Comparison of ENCODE assay signal across 9 cellular contexts in genomic region chr6:125792172-125792571, GRCh38. TPM values are rescaled to one million over a fixed set of nuclear protein-coding genes. Genes with fewer than 3 reads are reported as not detected.
DNase-seq lines count a peak whose midpoint lies in the region; ATAC-seq and TF ChIP-seq lines count a peak whose summit lies in the region.
"Had no signal": no experiment of that assay in that cellular context is flagged by ENCODE, and none has a peak within 500 bp of the region (broad histone marks: within the 10 kb centered on the region; RNA-seq: fewer than 3 reads in every experiment).

No MANE protein-coding gene starts in this region.

- peaks cover 67% of the 10 kb centered on the region for H3K4me1 Mint-ChIP-seq in activated naive CD4-positive, alpha-beta T cell treated with anti-CD3 and anti-CD28 coated beads, Interleukin-2, amount 50 U/mL, for 24 hours
- H3K4me1 Mint-ChIP-seq in activated T-helper 2 cell treated with anti-CD3 and anti-CD28 coated beads, Interferon-gamma antibody, Interleukin-2, Interleukin-4, amounts not matched to agents 10 μg/mL and 5 μg/mL and 100 μg/mL, durations not matched to agents 14 hours and 24 hours and 36 hours (ENCODE audit: low read depth), result peaks cover 52% of the 10 kb centered on the region
- no peaks in the 10 kb centered on the region for H3K4me1 Mint-ChIP-seq in glutamatergic neuron (ENCODE audit: low read depth, unreplicated experiment)

- no peak for TF ChIP-seq POLR2A in transverse colon (IDR thresholded peaks at IDR 0.05)

- H3K9me3 ChIP-seq in transverse colon, result no peaks in the 10 kb centered on the region

- H3K9me3 Mint-ChIP-seq in activated naive CD4-positive, alpha-beta T cell treated with anti-CD3 and anti-CD28 coated beads, Interleukin-2, amount 50 U/mL, for 24 hours, result no peaks in the 10 kb centered on the region
- H3K9me3 Mint-ChIP-seq in activated T-helper 2 cell treated with anti-CD3 and anti-CD28 coated beads, Interferon-gamma antibody, Interleukin-2, Interleukin-4, amounts not matched to agents 10 μg/mL and 5 μg/mL and 100 μg/mL, durations not matched to agents 14 hours and 24 hours and 36 hours, result no peaks in the 10 kb centered on the region
- H3K9me3 Mint-ChIP-seq in glutamatergic neuron (ENCODE audit: unreplicated experiment), result peaks cover 12% of the 10 kb centered on the region

- peak overlapping the region in 3 of 4 donors; percentile 97 to 98 (median 98) for H3K27ac ChIP-seq in transverse colon

- H3K4me1 ChIP-seq in transverse colon, result peaks cover 12 to 20% (median 13%) of the 10 kb centered on the region in 4 donors

- no peaks in the 10 kb centered on the region for H3K27me3 ChIP-seq in transverse colon

- in situ Hi-C loops in transverse colon (cut with MboI; ENCODE audit: low pct_ligation_motif_present in 1 of 4, low pct_unique_long_range_greater_than_20kb in 1 of 4, low sequenced_read_pairs in 3 of 4), result loop anchor here in 1 of 4 donors (25.0 kb wide), 1 partner anchor 170 kb away; the partner anchor contains the start of gene HINT3

- no peak for TF ChIP-seq EP300 in transverse colon (IDR thresholded peaks at IDR 0.05; ENCODE audit: low read depth)

- H3K4me3 Mint-ChIP-seq in activated naive CD4-positive, alpha-beta T cell treated with anti-CD3 and anti-CD28 coated beads, Interleukin-2, amount 50 U/mL, for 24 hours, result peak overlapping the region; percentile 93
- peak overlapping the region; percentile 92 for H3K4me3 Mint-ChIP-seq in activated T-helper 2 cell treated with anti-CD3 and anti-CD28 coated beads, Interferon-gamma antibody, Interleukin-2, Interleukin-4, amounts not matched to agents 10 μg/mL and 5 μg/mL and 100 μg/mL, durations not matched to agents 14 hours and 24 hours and 36 hours (ENCODE audit: low read depth)
- H3K4me3 Mint-ChIP-seq in glutamatergic neuron (ENCODE audit: unreplicated experiment), result peak overlapping the region; percentile 0

- TF ChIP-seq CTCF in glutamatergic neuron (IDR thresholded peaks at IDR 0.05; ENCODE audit: partially characterized antibody, unreplicated experiment) (no peak), transverse colon (IDR thresholded peaks at IDR 0.05) (no peak)

- peak overlapping the region; percentile 96 for H3K27ac Mint-ChIP-seq in activated naive CD4-positive, alpha-beta T cell treated with anti-CD3 and anti-CD28 coated beads, Interleukin-2, amount 50 U/mL, for 24 hours
- peak overlapping the region; percentile 74 for H3K27ac Mint-ChIP-seq in activated T-helper 2 cell treated with anti-CD3 and anti-CD28 coated beads, Interferon-gamma antibody, Interleukin-2, Interleukin-4, amounts not matched to agents 10 μg/mL and 5 μg/mL and 100 μg/mL, durations not matched to agents 14 hours and 24 hours and 36 hours
- H3K27ac Mint-ChIP-seq in glutamatergic neuron (ENCODE audit: unreplicated experiment), result no peak overlapping the region

- no peak overlapping the region for H3K4me3 ChIP-seq in transverse colon

- no peaks in the 10 kb centered on the region for H3K27me3 Mint-ChIP-seq in activated naive CD4-positive, alpha-beta T cell treated with anti-CD3 and anti-CD28 coated beads, Interleukin-2, amount 50 U/mL, for 24 hours
- H3K27me3 Mint-ChIP-seq in activated T-helper 2 cell treated with anti-CD3 and anti-CD28 coated beads, Interferon-gamma antibody, Interleukin-2, Interleukin-4, amounts not matched to agents 10 μg/mL and 5 μg/mL and 100 μg/mL, durations not matched to agents 14 hours and 24 hours and 36 hours (ENCODE audit: low read depth), result no peaks in the 10 kb centered on the region
- peaks cover 5% of the 10 kb centered on the region for H3K27me3 Mint-ChIP-seq in glutamatergic neuron (ENCODE audit: unreplicated experiment)

- H3K36me3 Mint-ChIP-seq in activated naive CD4-positive, alpha-beta T cell treated with anti-CD3 and anti-CD28 coated beads, Interleukin-2, amount 50 U/mL, for 24 hours, result peaks cover 8% of the 10 kb centered on the region
- peaks cover 27% of the 10 kb centered on the region for H3K36me3 Mint-ChIP-seq in activated T-helper 2 cell treated with anti-CD3 and anti-CD28 coated beads, Interferon-gamma antibody, Interleukin-2, Interleukin-4, amounts not matched to agents 10 μg/mL and 5 μg/mL and 100 μg/mL, durations not matched to agents 14 hours and 24 hours and 36 hours (ENCODE audit: low read depth)
- H3K36me3 Mint-ChIP-seq in glutamatergic neuron (ENCODE audit: unreplicated experiment), result no peaks in the 10 kb centered on the region

- intact Hi-C loops in activated T-helper 2 cell treated with anti-CD3 and anti-CD28 coated beads, Interferon-gamma antibody, Interleukin-2, Interleukin-4, amounts not matched to agents 10 μg/mL and 5 μg/mL and 100 μg/mL, durations not matched to agents 14 hours and 24 hours and 36 hours (cut with micrococcal nuclease), result loop anchor here (5.0 kb wide), 2 partner anchors 35 to 65 kb away; no protein-coding TSS in a partner anchor
- intact Hi-C loops in transverse colon (cut with DNase I; ENCODE audit: low total_unique reads), result no loop called here

- no peak for DNase-seq in activated naive CD4-positive, alpha-beta T cell treated with anti-CD3 and anti-CD28 coated beads, Interleukin-2, amount 50 U/mL, for 16 hours
- no peak for DNase-seq in activated T-helper 2 cell treated with anti-CD3 and anti-CD28 coated beads, Interferon-gamma antibody, Interleukin-2, Interleukin-4, amounts not matched to agents 10 μg/mL and 5 μg/mL and 100 μg/mL, durations not matched to agents 14 hours and 24 hours and 36 hours (ENCODE audit: low spot score)
- no peak for DNase-seq in glutamatergic neuron
- no peak for DNase-seq in transverse colon
- no peak for DNase-seq in NCI-H2029 (lab: John Stamatoyannopoulos, UW)
- no peak for DNase-seq in AG08396 (ENCODE audit: low spot score)

- H3K36me3 ChIP-seq in transverse colon, result no peaks in the 10 kb centered on the region

- no peak for ATAC-seq in HG03439 (IDR thresholded peaks at IDR 0.05; ENCODE audit: unreplicated experiment)

- 63 to 71% methylated on average over 3 of the region's 3 CpGs for WGBS in transverse colon (ENCODE audit: low coverage in 1 of 2), 2 donors

RNA-seq across cellular contexts. Expression of gene NCOA7, which starts 1.4 kb away (rescaled TPM):
- total RNA-seq in activated T-helper 2 cell treated with anti-CD3 and anti-CD28 coated beads, Interferon-gamma antibody, Interleukin-2, Interleukin-4, amounts not matched to agents 10 μg/mL and 5 μg/mL and 100 μg/mL, durations not matched to agents 14 hours and 24 hours and 36 hours, result 40.5 and 43.4 TPM in 2 replicates
- total RNA-seq in glutamatergic neuron (ENCODE audit: unreplicated experiment) (23.5 TPM), transverse colon (10 to 100 TPM; 16.7 to 28.3 (median 21.2) TPM)

RNA-seq across cellular contexts. Expression of gene HEY2, which starts 42.7 kb away (rescaled TPM):
- total RNA-seq in activated T-helper 2 cell treated with anti-CD3 and anti-CD28 coated beads, Interferon-gamma antibody, Interleukin-2, Interleukin-4, amounts not matched to agents 10 μg/mL and 5 μg/mL and 100 μg/mL, durations not matched to agents 14 hours and 24 hours and 36 hours, result not detected in 2 replicates
- total RNA-seq in glutamatergic neuron (ENCODE audit: unreplicated experiment) (2.1 TPM), transverse colon (under 1 TPM in 2 of 4 donors, not detected in 2; 0.41 to 0.79 TPM)
- total RNA-seq: T-helper 2 cell treated with Interferon-gamma antibody and Interleukin-4, amounts not matched to agents 100 ng/mL and 5 ng/mL, for 36 hours had no signal

Comparison
In these comparisons a context has a peak if more than half of its experiments do, and no peak if none do; other contexts are left out.
1. H3K4me3 Mint-ChIP-seq: peak in every context shown above with its lines; median percentile 93 in activated naive CD4-positive, alpha-beta T cell treated with anti-CD3 and anti-CD28 coated beads, Interleukin-2, amount 50 U/mL, for 24 hours; 92 in activated T-helper 2 cell treated with anti-CD3 and anti-CD28 coated beads, Interferon-gamma antibody, Interleukin-2, Interleukin-4, amounts not matched to agents 10 μg/mL and 5 μg/mL and 100 μg/mL, durations not matched to agents 14 hours and 24 hours and 36 hours; 0 in glutamatergic neuron.